Comparison of ENCODE assay signal across 8 cellular contexts in genomic region chr6:52361347-52361944, GRCh38. TPM values are rescaled to one million over a fixed set of nuclear protein-coding genes. Genes with fewer than 3 reads are reported as not detected.
DNase-seq lines count a peak whose midpoint lies in the region; ATAC-seq and TF ChIP-seq lines count a peak whose summit lies in the region.

No MANE protein-coding gene starts in this region.

- no peak; the same call in 2 of the 3 replicates for ATAC-seq in SK-N-SH treated with all-trans-retinoic acid at 6 μM for 48 hours
- peak; percentile 50 for ATAC-seq in Right ventricle myocardium superior (ENCODE audit: poor library complexity)
- peak; percentile 25 to 84 (median 56) for ATAC-seq in psoas muscle
- no peak for ATAC-seq in GM19324 (IDR thresholded peaks at IDR 0.05; ENCODE audit: low FRiP score, unreplicated experiment)

- H3K27me3 ChIP-seq in SK-N-SH (ENCODE audit: insufficient read depth) (no peaks in the 10 kb centered on the region), Karpas-422 (ENCODE audit: low read length) (peaks cover 2% of the 10 kb centered on the region; the same call in 1 of the 2 replicates), psoas muscle (ENCODE audit: insufficient read depth in 3 of 3, low read length in 2 of 3) (peaks cover 0 to 20% (median 11%) of the 10 kb centered on the region in 3 donors)

- POLR2A ChIA-PET in SK-N-SH (lab: Yijun Ruan, JAX), result interaction anchor here (0.7 to 1.5 kb wide), 8 partner anchors 9 to 303 kb away, joined by 3 to 14 read pairs (median 4); partner anchors contain the start of gene MCM3

- no peak for DNase-seq in SK-N-SH
- DNase-seq in Karpas-422, result peak; percentile 36
- peak; percentile 3 for DNase-seq in activated T-helper 9 cell treated with anti-CD3 and anti-CD28 coated beads, Interleukin-2, amount 50 U/mL, for 16 hours (ENCODE audit: low read depth)
- DNase-seq in Right ventricle myocardium superior, result no peak
- peak in 1 of 2 donors; percentile 16 for DNase-seq in psoas muscle
- no peak for DNase-seq in amniotic stem cell (lab: John Stamatoyannopoulos, UW)

- no peak for TF ChIP-seq RAD21 in SK-N-SH (IDR thresholded peaks at IDR 0.05; ENCODE audit: low read length)

- H4K20me1 ChIP-seq in SK-N-SH (ENCODE audit: insufficient read depth) (no peaks in the 10 kb centered on the region), Karpas-422 (ENCODE audit: insufficient read depth, low read depth, low read length) (no peaks in the 10 kb centered on the region)

- peaks cover 9% of the 10 kb centered on the region for H3F3A ChIP-seq in SK-N-SH (replicated peaks; ENCODE audit: insufficient read depth)

- no peaks in the 10 kb centered on the region for H3K9me2 ChIP-seq in SK-N-SH
- H3K9me2 ChIP-seq in Karpas-422 (replicated peaks; ENCODE audit: insufficient read depth, low read length), result no peaks in the 10 kb centered on the region

- TF ChIP-seq EP300 in SK-N-SH (IDR thresholded peaks at IDR 0.05; ENCODE audit: borderline replicate concordance in 1 of 2, low read depth in 1 of 2, low read length in 1 of 2), result no peak

- H3K4me1 ChIP-seq in SK-N-SH (ENCODE audit: control insufficient read depth in 1 of 2, insufficient read depth in 2 of 2, low read depth in 1 of 2, low read length in 1 of 2) (peaks cover 0 to 28% of the 10 kb centered on the region in 2 experiments; a peak in 3 of 4 replicates), Karpas-422 (ENCODE audit: low read length) (peaks cover 41% of the 10 kb centered on the region), psoas muscle (no peaks in the 10 kb centered on the region)

- TF ChIP-seq CTCF in SK-N-SH (IDR thresholded peaks at IDR 0.05) (no peak), psoas muscle (IDR thresholded peaks at IDR 0.05) (no peak)

- H2AFZ ChIP-seq in SK-N-SH (ENCODE audit: low read depth) (peak overlapping the region; percentile 91), Karpas-422 (ENCODE audit: low read length) (peak overlapping the region; percentile 59)

- CTCF ChIA-PET in SK-N-SH (lab: Yijun Ruan, JAX), result interaction anchor here (0.6 to 4.5 kb wide), 9 partner anchors 10 to 76 kb away, joined by 3 to 22 read pairs (median 4); partner anchors contain the start of gene MCM3

- H3K9ac ChIP-seq in SK-N-SH, result peak overlapping the region; percentile 81; the same call in 1 of the 2 replicates
- peak overlapping the region; percentile 70 for H3K9ac ChIP-seq in Karpas-422 (ENCODE audit: low read length)

- no peaks in the 10 kb centered on the region for H3K9me3 ChIP-seq in SK-N-SH
- no peaks in the 10 kb centered on the region for H3K9me3 ChIP-seq in Karpas-422 (ENCODE audit: low read length)
- H3K9me3 ChIP-seq in psoas muscle, result no peaks in the 10 kb centered on the region

- peak overlapping the region; percentile 47 to 80; a peak in 3 of 4 replicates for H3K27ac ChIP-seq in SK-N-SH (ENCODE audit: low read depth in 2 of 2, low read length in 1 of 2)
- H3K27ac ChIP-seq in Karpas-422 (ENCODE audit: low read length), result no peak overlapping the region
- H3K27ac ChIP-seq in psoas muscle, result peak overlapping the region; percentile 58

- no peaks in the 10 kb centered on the region for H3K36me3 ChIP-seq in SK-N-SH (replicated peaks in 1 of 2; ENCODE audit: control insufficient read depth in 1 of 2, insufficient read depth in 2 of 2, low read length in 1 of 2)
- H3K36me3 ChIP-seq in Karpas-422 (ENCODE audit: insufficient read depth, low read length), result no peaks in the 10 kb centered on the region
- no peaks in the 10 kb centered on the region for H3K36me3 ChIP-seq in psoas muscle (ENCODE audit: insufficient read depth in 1 of 2, low read depth in 1 of 2)

- WGBS in SK-N-SH (ENCODE audit: low lambda C conversion rate), result 46% methylated on average over 17 of the region's 18 CpGs
- WGBS in psoas muscle, 3 donors, result 19 to 25% (median 22%) methylated on average over 18 of the region's 18 CpGs

- peak overlapping the region; percentile 98 for H3K4me2 ChIP-seq in SK-N-SH
- H3K4me2 ChIP-seq in Karpas-422 (ENCODE audit: low read depth, low read length, poor library complexity, severe bottlenecking), result peak overlapping the region; percentile 86

- H3K4me3 ChIP-seq in SK-N-SH (ENCODE audit: low read depth in 2 of 2, low read length in 1 of 2) (peak overlapping the region; percentile 93 to 97), Karpas-422 (ENCODE audit: low read length) (peak overlapping the region; percentile 74), psoas muscle (peak overlapping the region; percentile 73)

- intact Hi-C loops in Right ventricle myocardium superior (cut with DNase I) (loop anchor here (5.0 kb wide), 1 partner anchor 74 kb away; no protein-coding TSS in a partner anchor), psoas muscle (cut with DNase I) (no loop called here)

- H3K79me2 ChIP-seq in SK-N-SH (ENCODE audit: insufficient read depth), result no peaks in the 10 kb centered on the region
- H3K79me2 ChIP-seq in Karpas-422 (ENCODE audit: low read length), result no peaks in the 10 kb centered on the region

TF ChIP-seq in SK-N-SH, 30 proteins besides CTCF, POLR2A, EP300 and RAD21 (continues in another document):
- TF ChIP-seq CHD2 (IDR thresholded peaks at IDR 0.05; ENCODE audit: low read length, partially characterized antibody) (peak; percentile 2), GABPA (IDR thresholded peaks at IDR 0.05; ENCODE audit: low read depth) (no peak), FOSL2 (IDR thresholded peaks at IDR 0.05; ENCODE audit: borderline replicate concordance, low read depth) (no peak)
- TF ChIP-seq, protein P1, sequence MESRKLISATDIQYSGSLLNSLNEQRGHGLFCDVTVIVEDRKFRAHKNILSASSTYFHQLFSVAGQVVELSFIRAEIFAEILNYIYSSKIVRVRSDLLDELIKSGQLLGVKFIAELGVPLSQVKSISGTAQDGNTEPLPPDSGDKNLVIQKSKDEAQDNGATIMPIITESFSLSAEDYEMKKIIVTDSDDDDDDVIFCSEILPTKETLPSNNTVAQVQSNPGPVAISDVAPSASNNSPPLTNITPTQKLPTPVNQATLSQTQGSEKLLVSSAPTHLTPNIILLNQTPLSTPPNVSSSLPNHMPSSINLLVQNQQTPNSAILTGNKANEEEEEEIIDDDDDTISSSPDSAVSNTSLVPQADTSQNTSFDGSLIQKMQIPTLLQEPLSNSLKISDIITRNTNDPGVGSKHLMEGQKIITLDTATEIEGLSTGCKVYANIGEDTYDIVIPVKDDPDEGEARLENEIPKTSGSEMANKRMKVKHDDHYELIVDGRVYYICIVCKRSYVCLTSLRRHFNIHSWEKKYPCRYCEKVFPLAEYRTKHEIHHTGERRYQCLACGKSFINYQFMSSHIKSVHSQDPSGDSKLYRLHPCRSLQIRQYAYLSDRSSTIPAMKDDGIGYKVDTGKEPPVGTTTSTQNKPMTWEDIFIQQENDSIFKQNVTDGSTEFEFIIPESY (IDR thresholded peaks at IDR 0.05; ENCODE audit: borderline replicate concordance, low read depth), result peak; percentile 16; the same call in 1 of the 2 replicates

TF ChIP-seq in SK-N-SH treated with all-trans-retinoic acid at 6 μM for 48 hours, 23 proteins besides CTCF, POLR2A, EP300 and RAD21 (continues in another document):
- TF ChIP-seq CSRNP3 (CRISPR knock-in tag; IDR thresholded peaks at IDR 0.05), result no peak
- TF ChIP-seq, protein P2, sequence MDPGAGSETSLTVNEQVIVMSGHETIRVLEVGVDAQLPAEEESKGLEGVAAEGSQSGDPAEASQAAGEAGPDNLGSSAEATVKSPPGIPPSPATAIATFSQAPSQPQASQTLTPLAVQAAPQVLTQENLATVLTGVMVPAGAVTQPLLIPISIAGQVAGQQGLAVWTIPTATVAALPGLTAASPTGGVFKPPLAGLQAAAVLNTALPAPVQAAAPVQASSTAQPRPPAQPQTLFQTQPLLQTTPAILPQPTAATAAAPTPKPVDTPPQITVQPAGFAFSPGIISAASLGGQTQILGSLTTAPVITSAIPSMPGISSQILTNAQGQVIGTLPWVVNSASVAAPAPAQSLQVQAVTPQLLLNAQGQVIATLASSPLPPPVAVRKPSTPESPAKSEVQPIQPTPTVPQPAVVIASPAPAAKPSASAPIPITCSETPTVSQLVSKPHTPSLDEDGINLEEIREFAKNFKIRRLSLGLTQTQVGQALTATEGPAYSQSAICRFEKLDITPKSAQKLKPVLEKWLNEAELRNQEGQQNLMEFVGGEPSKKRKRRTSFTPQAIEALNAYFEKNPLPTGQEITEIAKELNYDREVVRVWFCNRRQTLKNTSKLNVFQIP (CRISPR knock-in tag; IDR thresholded peaks at IDR 0.05; ENCODE audit: borderline replicate concordance, low read depth), result no peak
- no peak for TF ChIP-seq SNAI2 (CRISPR knock-in tag; IDR thresholded peaks at IDR 0.05)

RNA-seq across cellular contexts. Expression of gene PAQR8, which starts 0.5 kb away (rescaled TPM):
- 2.3 and 2.4 TPM in 2 replicates for polyA plus RNA-seq in SK-N-SH (2012; rRNA removed)
- 2.2 and 3.1 TPM in 2 replicates for polyA plus RNA-seq in SK-N-SH (2012; cell fraction: cytosol; rRNA removed)
- 0.55 and 0.86 TPM in 2 replicates for polyA plus RNA-seq in SK-N-SH (2012; cell fraction: nucleus; rRNA removed)
- total RNA-seq in Karpas-422 (2014; rRNA removed; shearing (Covaris generic); ENCODE audit: low replicate concordance), result 0.29 and 1.2 TPM in 2 replicates
- total RNA-seq in Right ventricle myocardium superior, result 2.6 TPM
- total RNA-seq in psoas muscle, result 1 to 10 TPM in 2 of 4 donors, under 1 TPM in 2; 0.68 to 1.3 (median 1.00) TPM
- under 1 TPM; 0.39 to 0.55 (median 0.51) TPM for polyA plus RNA-seq in psoas muscle

RNA-seq across cellular contexts. Expression of gene EFHC1, which starts 58.7 kb away (rescaled TPM):
- polyA plus RNA-seq in SK-N-SH (2012; rRNA removed), result 39.4 and 54.3 TPM in 2 replicates
- 20.2 and 22.6 TPM in 2 replicates for polyA plus RNA-seq in SK-N-SH (2012; cell fraction: cytosol; rRNA removed)
- polyA plus RNA-seq in SK-N-SH (2012; cell fraction: nucleus; rRNA removed), result 204 and 279 TPM in 2 replicates
- 22.5 and 44.0 TPM in 2 replicates for total RNA-seq in Karpas-422 (2014; rRNA removed; shearing (Covaris generic); ENCODE audit: low replicate concordance)
- total RNA-seq in Right ventricle myocardium superior, result 6.4 TPM
- total RNA-seq in psoas muscle, result 1 to 10 TPM; 1.5 to 2.1 (median 1.7) TPM
- 1 to 10 TPM; 2.0 to 3.9 (median 3.0) TPM for polyA plus RNA-seq in psoas muscle

Comparison
In these comparisons a context has a peak if more than half of its experiments do, and no peak if none do; other contexts are left out.
1. DNase-seq: peak in Karpas-422 (single experiment) and activated T-helper 9 cell treated with anti-CD3 and anti-CD28 coated beads, Interleukin-2, amount 50 U/mL, for 16 hours (single experiment); none in SK-N-SH (single experiment), Right ventricle myocardium superior (single experiment) and amniotic stem cell (single experiment).
2. ATAC-seq: peak in Right ventricle myocardium superior (single experiment) and psoas muscle (4 of 4); none in SK-N-SH treated with all-trans-retinoic acid at 6 μM for 48 hours (single experiment) and GM19324 (single experiment).
3. Peak in every context shown above with its lines, with median percentiles within 50 percentile points of each other: H3K4me3 ChIP-seq.